ENCODE assay signal across 14 cellular contexts in genomic region chr10:89476676-89477075, GRCh38. TPM values are rescaled to one million over a fixed set of nuclear protein-coding genes. Genes with fewer than 3 reads are reported as not detected.
DNase-seq lines count a peak whose midpoint lies in the region; ATAC-seq lines count a peak whose summit lies in the region.
"Had no signal": no experiment of that assay in that cellular context is flagged by ENCODE, and none has a peak within 500 bp of the region (broad histone marks: within the 10 kb centered on the region; RNA-seq: fewer than 3 reads in every experiment).

No MANE protein-coding gene starts in this region.

- H3K27ac Mint-ChIP-seq in activated naive CD4-positive, alpha-beta T cell treated with anti-CD3 and anti-CD28 coated beads, Interleukin-2, amount 50 U/mL, for 72 hours, result no peak overlapping the region
- H3K27ac Mint-ChIP-seq in activated CD4-positive, alpha-beta T cell treated with anti-CD3 and anti-CD28 coated beads, Interleukin-2, amount 10 ng/mL, durations not matched to agents 24 days and 14 days, result no peak overlapping the region
- H3K27ac Mint-ChIP-seq: activated CD8-positive, alpha-beta T cell treated with anti-CD3 and anti-CD28 coated beads for 36 hours; activated naive CD4-positive, alpha-beta T cell treated with anti-CD3 and anti-CD28 coated beads for 36 hours had no signal

- H3K36me3 Mint-ChIP-seq in activated naive CD4-positive, alpha-beta T cell treated with anti-CD3 and anti-CD28 coated beads, Interleukin-2, amount 50 U/mL, for 72 hours, result no peaks in the 10 kb centered on the region
- H3K36me3 Mint-ChIP-seq in activated CD4-positive, alpha-beta T cell treated with anti-CD3 and anti-CD28 coated beads, Interleukin-2, amount 10 ng/mL, durations not matched to agents 24 days and 14 days (ENCODE audit: low read depth), result no peaks in the 10 kb centered on the region

- H3K9me3 Mint-ChIP-seq in activated naive CD4-positive, alpha-beta T cell treated with anti-CD3 and anti-CD28 coated beads, Interleukin-2, amount 50 U/mL, for 72 hours, result no peaks in the 10 kb centered on the region
- H3K9me3 Mint-ChIP-seq in activated CD4-positive, alpha-beta T cell treated with anti-CD3 and anti-CD28 coated beads, Interleukin-2, amount 10 ng/mL, durations not matched to agents 24 days and 14 days, result no peaks in the 10 kb centered on the region
- H3K9me3 Mint-ChIP-seq: activated CD8-positive, alpha-beta T cell treated with anti-CD3 and anti-CD28 coated beads for 36 hours; activated naive CD4-positive, alpha-beta T cell treated with anti-CD3 and anti-CD28 coated beads for 36 hours had no signal

- H3K4me1 Mint-ChIP-seq in activated CD4-positive, alpha-beta T cell treated with anti-CD3 and anti-CD28 coated beads, Interleukin-2, amount 10 ng/mL, durations not matched to agents 24 days and 14 days, result no peaks in the 10 kb centered on the region

- DNase-seq in Right ventricle myocardium superior (peak; percentile 66), Right ventricle myocardium inferior (ENCODE audit: missing footprints) (no peak), kidney tubule cell (ENCODE audit: low spot score) (peak; percentile 85), renal cortical epithelial cell (ENCODE audit: low read depth) (peak; percentile 96), inferior parietal cortex (ENCODE audit: extremely low spot score) (no peak), NCI-H2029 treated with DMSO at 0.1 percent for 48 hours (lab: John Stamatoyannopoulos, UW) (no peak)
- DNase-seq in activated naive CD4-positive, alpha-beta T cell treated with anti-CD3 and anti-CD28 coated beads, Interleukin-2, amount 50 U/mL, for 72 hours (ENCODE audit: low spot score in 2 of 2), result no peak
- DNase-seq in activated CD4-positive, alpha-beta T cell treated with anti-CD3 and anti-CD28 coated beads, Interleukin-2, amount 10 ng/mL, durations not matched to agents 24 days and 14 days, result no peak
- DNase-seq: activated CD8-positive, alpha-beta T cell treated with anti-CD3 and anti-CD28 coated beads for 36 hours; activated naive CD4-positive, alpha-beta T cell treated with anti-CD3 and anti-CD28 coated beads for 36 hours; effector memory CD4-positive, alpha-beta T cell; hippocampal formation; MV-4-11; T-helper 9 cell had no signal

- H3K27me3 Mint-ChIP-seq in activated CD4-positive, alpha-beta T cell treated with anti-CD3 and anti-CD28 coated beads, Interleukin-2, amount 10 ng/mL, durations not matched to agents 24 days and 14 days, result peaks cover 17% of the 10 kb centered on the region

- no peak overlapping the region for H3K4me3 Mint-ChIP-seq in activated CD4-positive, alpha-beta T cell treated with anti-CD3 and anti-CD28 coated beads, Interleukin-2, amount 10 ng/mL, durations not matched to agents 24 days and 14 days
- H3K4me3 Mint-ChIP-seq: activated CD8-positive, alpha-beta T cell treated with anti-CD3 and anti-CD28 coated beads for 36 hours; activated naive CD4-positive, alpha-beta T cell treated with anti-CD3 and anti-CD28 coated beads for 36 hours had no signal

- intact Hi-C loops in Right ventricle myocardium superior (cut with DNase I) (loop anchor here (5.0 kb wide), 1 partner anchor 44 kb away; no protein-coding TSS in a partner anchor), Right ventricle myocardium inferior (cut with DNase I) (no loop called here)
- intact Hi-C loops in activated CD4-positive, alpha-beta T cell treated with anti-CD3 and anti-CD28 coated beads, Interleukin-2, amount 10 ng/mL, durations not matched to agents 24 days and 14 days (cut with micrococcal nuclease), result no loop called here

- ATAC-seq in Right ventricle myocardium superior (ENCODE audit: poor library complexity), result peak; percentile 22
- no peak for ATAC-seq in Right ventricle myocardium inferior
- ATAC-seq in activated naive CD4-positive, alpha-beta T cell treated with anti-CD3 and anti-CD28 coated beads, Interleukin-2, amount 50 U/mL, for 72 hours, result no peak
- ATAC-seq: activated CD8-positive, alpha-beta T cell treated with anti-CD3 and anti-CD28 coated beads for 36 hours had no signal

RNA-seq across cellular contexts. Expression of gene SLC16A12, which starts 58.7 kb away (rescaled TPM):
- total RNA-seq in Right ventricle myocardium superior (1.3 TPM), Right ventricle myocardium inferior (1.1 TPM), renal cortical epithelial cell (27.6 and 110 TPM in 2 replicates)
- not detected for total RNA-seq in activated naive CD4-positive, alpha-beta T cell treated with anti-CD3 and anti-CD28 coated beads, Interleukin-2, amount 50 U/mL, for 72 hours
- total RNA-seq in activated CD4-positive, alpha-beta T cell treated with anti-CD3 and anti-CD28 coated beads, Interleukin-2, amount 10 ng/mL, durations not matched to agents 24 days and 14 days, result not detected in 2 replicates
- total RNA-seq: activated CD8-positive, alpha-beta T cell treated with anti-CD3 and anti-CD28 coated beads for 36 hours; activated naive CD4-positive, alpha-beta T cell treated with anti-CD3 and anti-CD28 coated beads for 36 hours had no signal

Comparison
In these comparisons a context has a peak if more than half of its experiments do, and no peak if none do; other contexts are left out.
1. DNase-seq: peak in Right ventricle myocardium superior (single experiment), kidney tubule cell (single experiment) and renal cortical epithelial cell (single experiment); none in Right ventricle myocardium inferior (single experiment), inferior parietal cortex (single experiment), activated naive CD4-positive, alpha-beta T cell treated with anti-CD3 and anti-CD28 coated beads, Interleukin-2, amount 50 U/mL, for 72 hours (0 of 2), NCI-H2029 treated with DMSO at 0.1 percent for 48 hours (single experiment) and activated CD4-positive, alpha-beta T cell treated with anti-CD3 and anti-CD28 coated beads, Interleukin-2, amount 10 ng/mL, durations not matched to agents 24 days and 14 days (single experiment).
2. RNA of gene SLC16A12, which starts 58.7 kb away (total RNA-seq): 27.6 to 110 TPM in renal cortical epithelial cell; 1.3 TPM in Right ventricle myocardium superior (single experiment), 1.1 TPM in Right ventricle myocardium inferior (single experiment), not detected in activated naive CD4-positive, alpha-beta T cell treated with anti-CD3 and anti-CD28 coated beads, Interleukin-2, amount 50 U/mL, for 72 hours and not detected in activated CD4-positive, alpha-beta T cell treated with anti-CD3 and anti-CD28 coated beads, Interleukin-2, amount 10 ng/mL, durations not matched to agents 24 days and 14 days; every median in the first group is over 10 times any median in the second.